ENCODE assay signal across 1 cellular context in the genomic region with DNA sequence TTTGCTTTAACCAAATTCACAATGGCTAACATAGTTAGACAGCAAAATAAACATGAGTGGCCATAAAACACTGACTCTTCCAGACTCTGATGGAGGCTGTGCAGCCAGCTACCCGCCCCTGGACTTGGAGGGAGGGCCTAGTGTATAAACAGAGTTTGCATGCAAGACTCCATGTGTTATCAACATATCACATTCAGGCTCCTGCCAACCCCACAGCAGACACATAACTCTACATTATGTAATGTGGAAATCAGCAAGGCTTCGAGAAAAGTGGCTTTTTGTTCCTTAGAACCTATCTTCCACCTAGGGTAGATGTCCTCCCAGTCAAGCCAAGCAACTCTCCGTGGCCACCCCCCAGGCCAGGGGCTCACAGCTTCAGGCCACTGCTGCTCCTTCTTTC.
TF ChIP-seq lines count a peak whose summit lies in the region.

No MANE protein-coding gene starts in this region.

TF ChIP-seq in IMR-90, 13 proteins besides CTCF, POLR2A, EP300 and RAD21:
- TF ChIP-seq RFX5 (IDR thresholded peaks at IDR 0.05; ENCODE audit: low read depth, low read length) = no peak
- TF ChIP-seq MXI1 (IDR thresholded peaks at IDR 0.05; ENCODE audit: borderline replicate concordance, low read depth, low read length) = no peak
- TF ChIP-seq CEBPB (IDR thresholded peaks at IDR 0.05; ENCODE audit: low read depth, low read length) = no peak
- TF ChIP-seq MAFK (IDR thresholded peaks at IDR 0.05; ENCODE audit: low read depth, low read length) = no peak
- no peak for TF ChIP-seq BHLHE40 (IDR thresholded peaks at IDR 0.05; ENCODE audit: low read depth, low read length)
- no peak for TF ChIP-seq USF2 (IDR thresholded peaks at IDR 0.05; ENCODE audit: low read depth, low read length)
- TF ChIP-seq, protein P1, sequence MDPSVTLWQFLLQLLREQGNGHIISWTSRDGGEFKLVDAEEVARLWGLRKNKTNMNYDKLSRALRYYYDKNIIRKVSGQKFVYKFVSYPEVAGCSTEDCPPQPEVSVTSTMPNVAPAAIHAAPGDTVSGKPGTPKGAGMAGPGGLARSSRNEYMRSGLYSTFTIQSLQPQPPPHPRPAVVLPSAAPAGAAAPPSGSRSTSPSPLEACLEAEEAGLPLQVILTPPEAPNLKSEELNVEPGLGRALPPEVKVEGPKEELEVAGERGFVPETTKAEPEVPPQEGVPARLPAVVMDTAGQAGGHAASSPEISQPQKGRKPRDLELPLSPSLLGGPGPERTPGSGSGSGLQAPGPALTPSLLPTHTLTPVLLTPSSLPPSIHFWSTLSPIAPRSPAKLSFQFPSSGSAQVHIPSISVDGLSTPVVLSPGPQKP (IDR thresholded peaks at IDR 0.05; ENCODE audit: borderline replicate concordance, low read depth, low read length) = no peak
- no peak for TF ChIP-seq SMC3 (IDR thresholded peaks at IDR 0.05; ENCODE audit: low read depth, low read length)
- no peak for TF ChIP-seq NFE2L2 (IDR thresholded peaks at IDR 0.05; ENCODE audit: low read depth, low read length)
- no peak for TF ChIP-seq RCOR1 (IDR thresholded peaks at IDR 0.05; ENCODE audit: insufficient replicate concordance, low read length)
- TF ChIP-seq FOS (IDR thresholded peaks at IDR 0.05; ENCODE audit: low read depth, low read length) = no peak
- TF ChIP-seq MAZ (IDR thresholded peaks at IDR 0.05; ENCODE audit: borderline replicate concordance, low read depth, low read length) = no peak
- no peak for TF ChIP-seq CHD1 (IDR thresholded peaks at IDR 0.05; ENCODE audit: low read depth, low read length)
TF ChIP-seq in IMR-90: peak in this region for 0.
